In genomic region chr6:145372671-145373123, GRCh38 we compare ENCODE assay signal across 8 cellular contexts.
DNase-seq lines count a peak whose midpoint lies in the region; ATAC-seq and TF ChIP-seq lines count a peak whose summit lies in the region.

No MANE protein-coding gene starts in this region.

- peak overlapping the region; percentile 41 for H3K27ac Mint-ChIP-seq in activated CD4-positive, alpha-beta memory T cell treated with anti-CD3 and anti-CD28 coated beads, Interleukin-2, amount 10 ng/mL, durations not matched to agents 7 days and 5 days
- no peak overlapping the region for H3K27ac Mint-ChIP-seq in glutamatergic neuron (ENCODE audit: unreplicated experiment)

- DNase-seq in activated CD4-positive, alpha-beta memory T cell treated with anti-CD3 and anti-CD28 coated beads, Interleukin-2, amount 10 ng/mL, durations not matched to agents 7 days and 5 days, result peak; percentile 44
- DNase-seq in right lobe of liver, result peak in 1 of 3 donors; percentile 49
- no peak for DNase-seq in glutamatergic neuron
- no peak for DNase-seq in NCI-H1694 (lab: John Stamatoyannopoulos, UW)
- DNase-seq in activated naive CD4-positive, alpha-beta T cell (lab: John Stamatoyannopoulos, UW), result no peak

- H3K27me3 ChIP-seq in ACC112 (ENCODE audit: insufficient read depth, low read length) (no peaks in the 10 kb centered on the region), right lobe of liver (no peaks in the 10 kb centered on the region)

- POLR2A ChIA-PET in activated CD4-positive, alpha-beta memory T cell treated with anti-CD3 and anti-CD28 coated beads, Interleukin-2, amount 10 ng/mL, durations not matched to agents 7 days and 5 days (lab: Charles Lee), result no interaction called here

- H3K4me1 ChIP-seq in ACC112 (ENCODE audit: control insufficient read depth, insufficient read depth, low read length, unreplicated experiment), result no peaks in the 10 kb centered on the region
- no peaks in the 10 kb centered on the region for H3K4me1 ChIP-seq in right lobe of liver

- no peaks in the 10 kb centered on the region for H3K27me3 Mint-ChIP-seq in activated CD4-positive, alpha-beta memory T cell treated with anti-CD3 and anti-CD28 coated beads, Interleukin-2, amount 10 ng/mL, durations not matched to agents 7 days and 5 days
- H3K27me3 Mint-ChIP-seq in glutamatergic neuron (ENCODE audit: unreplicated experiment), result no peaks in the 10 kb centered on the region

- CTCF ChIA-PET in activated CD4-positive, alpha-beta memory T cell treated with anti-CD3 and anti-CD28 coated beads, Interleukin-2, amount 10 ng/mL, durations not matched to agents 7 days and 5 days (lab: Charles Lee), result no interaction called here

- H3K9me3 Mint-ChIP-seq in activated CD4-positive, alpha-beta memory T cell treated with anti-CD3 and anti-CD28 coated beads, Interleukin-2, amount 10 ng/mL, durations not matched to agents 7 days and 5 days, result peaks cover 3% of the 10 kb centered on the region
- H3K9me3 Mint-ChIP-seq in glutamatergic neuron (ENCODE audit: unreplicated experiment), result peaks cover 4% of the 10 kb centered on the region

- no peak for TF ChIP-seq CTCF in right lobe of liver (IDR thresholded peaks at IDR 0.05)
- TF ChIP-seq CTCF in glutamatergic neuron (IDR thresholded peaks at IDR 0.05; ENCODE audit: partially characterized antibody, unreplicated experiment), result no peak

- H2AFZ ChIP-seq in ACC112 (ENCODE audit: low read length, unreplicated experiment), result peak overlapping the region; percentile 78

- no peak for TF ChIP-seq POLR2A in right lobe of liver (IDR thresholded peaks at IDR 0.05)

- intact Hi-C loops in right lobe of liver (cut with DNase I), result no loop called here

- H3K4me1 Mint-ChIP-seq in activated CD4-positive, alpha-beta memory T cell treated with anti-CD3 and anti-CD28 coated beads, Interleukin-2, amount 10 ng/mL, durations not matched to agents 7 days and 5 days, result peaks cover 13% of the 10 kb centered on the region
- no peaks in the 10 kb centered on the region for H3K4me1 Mint-ChIP-seq in glutamatergic neuron (ENCODE audit: low read depth, unreplicated experiment)

- no peaks in the 10 kb centered on the region for H3K9me3 ChIP-seq in right lobe of liver

- WGBS in right lobe of liver (ENCODE audit: insufficient coverage, low coverage, low lambda C conversion rate, missing lambda C conversion rate), result 33% methylated on average over 3 of the region's 4 CpGs

- peak overlapping the region; percentile 28 for H3K4me3 ChIP-seq in ACC112 (ENCODE audit: low read depth, low read length)
- peak overlapping the region; percentile 15 to 28 (median 22) for H3K4me3 ChIP-seq in right lobe of liver

- peak; percentile 97 for ATAC-seq in GM19023 (IDR thresholded peaks at IDR 0.05; ENCODE audit: unreplicated experiment)
- peak; percentile 98 for ATAC-seq in HG03064 (IDR thresholded peaks at IDR 0.05; ENCODE audit: low read depth, unreplicated experiment)
- peak; percentile 80 to 97 (median 94) for ATAC-seq in right lobe of liver

- H3K36me3 Mint-ChIP-seq in activated CD4-positive, alpha-beta memory T cell treated with anti-CD3 and anti-CD28 coated beads, Interleukin-2, amount 10 ng/mL, durations not matched to agents 7 days and 5 days (ENCODE audit: low read depth), result no peaks in the 10 kb centered on the region
- H3K36me3 Mint-ChIP-seq in glutamatergic neuron (ENCODE audit: unreplicated experiment), result peaks cover 7% of the 10 kb centered on the region

- H3K36me3 ChIP-seq in ACC112 (ENCODE audit: insufficient read depth, low read length) (no peaks in the 10 kb centered on the region), right lobe of liver (no peaks in the 10 kb centered on the region)

- no peak overlapping the region for H3K27ac ChIP-seq in ACC112 (ENCODE audit: low read depth, low read length)
- H3K27ac ChIP-seq in right lobe of liver, result peak overlapping the region in 2 of 3 donors; percentile 20 to 39

- H3K4me3 Mint-ChIP-seq in activated CD4-positive, alpha-beta memory T cell treated with anti-CD3 and anti-CD28 coated beads, Interleukin-2, amount 10 ng/mL, durations not matched to agents 7 days and 5 days, result peak overlapping the region; percentile 64
- no peak overlapping the region for H3K4me3 Mint-ChIP-seq in glutamatergic neuron (ENCODE audit: unreplicated experiment)

- no peaks in the 10 kb centered on the region for H3K79me2 ChIP-seq in ACC112 (ENCODE audit: control insufficient read depth, insufficient read depth, low read length, unreplicated experiment)
